Comparison of ENCODE assay signal across 1 cellular context in genomic region chr2:197839327-197839726, GRCh38.
TF ChIP-seq lines count a peak whose summit lies in the region.

No MANE protein-coding gene starts in this region.

TF ChIP-seq in H1, 55 proteins besides CTCF, POLR2A, EP300 and RAD21:
- TF ChIP-seq CTBP2 (IDR thresholded peaks at IDR 0.05; ENCODE audit: borderline replicate concordance, insufficient read depth, insufficient read length, low read length) (no peak), KDM5A (IDR thresholded peaks at IDR 0.05; ENCODE audit: low read length) (no peak), JUND (IDR thresholded peaks at IDR 0.05; ENCODE audit: low read length) (no peak), CHD1 (IDR thresholded peaks at IDR 0.05; ENCODE audit: low read depth, low read length) (no peak), CBX5 (IDR thresholded peaks at IDR 0.05; ENCODE audit: low read depth, low read length) (no peak), YY1 (IDR thresholded peaks at IDR 0.05; ENCODE audit: low read depth, low read length) (no peak), SIX5 (IDR thresholded peaks at IDR 0.05; ENCODE audit: low read depth, low read length) (no peak), SAP30 (IDR thresholded peaks at IDR 0.05; ENCODE audit: insufficient read depth, insufficient replicate concordance, low read length) (no peak), MAX (IDR thresholded peaks at IDR 0.05) (no peak), TCF12 (IDR thresholded peaks at IDR 0.05; ENCODE audit: low read depth, low read length) (no peak)
